ENCODE assay signal across 8 cellular contexts in the genomic region with DNA sequence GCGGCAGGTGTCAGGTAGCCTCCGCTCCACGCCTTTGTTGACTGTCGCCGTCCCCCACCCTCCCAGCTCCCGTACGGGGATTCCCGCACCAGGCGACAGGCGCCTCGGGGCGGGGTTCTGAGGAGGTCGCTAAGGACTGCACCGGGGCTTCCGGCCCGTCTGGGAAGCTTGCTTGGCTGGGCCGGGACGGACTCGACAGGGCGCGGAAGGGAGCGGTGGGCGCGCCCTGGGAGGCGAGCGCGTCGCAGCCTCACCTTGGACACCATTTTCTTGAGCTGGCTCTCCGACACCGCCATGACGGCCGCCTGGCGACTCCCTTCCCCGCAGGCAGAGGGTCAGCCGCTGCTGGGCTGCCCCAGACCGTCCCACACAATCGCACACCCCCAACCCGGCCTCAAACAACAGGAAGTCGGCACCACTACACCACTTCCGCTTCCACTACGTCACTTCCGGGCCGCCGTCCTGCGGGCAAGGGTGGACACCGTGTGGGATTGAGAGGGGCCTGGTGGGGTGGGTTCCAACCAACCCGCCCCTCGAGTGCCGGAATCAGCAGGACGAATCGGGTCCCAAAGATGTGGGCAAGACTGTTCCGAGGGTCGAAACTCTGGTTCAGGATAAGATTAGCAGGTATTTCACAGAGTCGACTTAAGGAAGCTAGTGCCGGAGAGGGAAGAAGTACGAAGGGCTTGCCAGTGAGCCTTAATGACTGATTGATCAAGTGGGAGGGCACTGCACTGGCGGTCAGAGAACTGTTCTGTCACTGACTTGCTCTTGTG. TPM values are rescaled to one million over a fixed set of nuclear protein-coding genes. Genes with fewer than 3 reads are reported as not detected.
DNase-seq lines count a peak whose midpoint lies in the region; ATAC-seq and TF ChIP-seq lines count a peak whose summit lies in the region.

A gene with protein sequence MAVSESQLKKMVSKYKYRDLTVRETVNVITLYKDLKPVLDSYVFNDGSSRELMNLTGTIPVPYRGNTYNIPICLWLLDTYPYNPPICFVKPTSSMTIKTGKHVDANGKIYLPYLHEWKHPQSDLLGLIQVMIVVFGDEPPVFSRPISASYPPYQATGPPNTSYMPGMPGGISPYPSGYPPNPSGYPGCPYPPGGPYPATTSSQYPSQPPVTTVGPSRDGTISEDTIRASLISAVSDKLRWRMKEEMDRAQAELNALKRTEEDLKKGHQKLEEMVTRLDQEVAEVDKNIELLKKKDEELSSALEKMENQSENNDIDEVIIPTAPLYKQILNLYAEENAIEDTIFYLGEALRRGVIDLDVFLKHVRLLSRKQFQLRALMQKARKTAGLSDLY (minus strand): TSS at position 422 of the 776 bp plus-strand sequence. CDS start 126 bp downstream, at position 296.

- peaks cover 41 to 57% of the 10 kb centered on the region in 2 donors for H3K4me1 Mint-ChIP-seq in immature natural killer cell

- H3K27ac Mint-ChIP-seq in immature natural killer cell = peak within 1 kb of the TSS; percentile 99 to 100 (median 100)

- H3K4me3 ChIP-seq in AG10803 (ENCODE audit: low read length) = peak within 1 kb of the TSS; percentile 94

- DNase-seq in AG10803 (ENCODE audit: low read depth) (peak; percentile 92), NCI-H345 treated with DMSO at 0.1 percent for 48 hours (lab: John Stamatoyannopoulos, UW; ENCODE audit: unreplicated experiment) (peak; percentile 76), caudate nucleus (lab: John Stamatoyannopoulos, UW) (peak; percentile 16 to 97 (median 87)), immature natural killer cell (peak; percentile 97 to 98 (median 98)), smooth muscle cell of the brain vasculature (ENCODE audit: low read depth, low spot score) (peak; percentile 83)
- DNase-seq in activated CD4-positive, CD25-positive, alpha-beta regulatory T cell (lab: John Stamatoyannopoulos, UW) = peak; percentile 80 to 89 (median 84)

- peak within 1 kb of the TSS; percentile 95 for H3K27ac ChIP-seq in caudate nucleus (ENCODE audit: low read depth, low read length)

- H3K36me3 Mint-ChIP-seq in immature natural killer cell = peaks cover 0 to 24% (median 0%) of the 10 kb centered on the region in 3 donors

- peak within 1 kb of the TSS; percentile 97 to 100 (median 99) for H3K4me3 Mint-ChIP-seq in immature natural killer cell

- TF ChIP-seq CTCF in AG10803 (conservative IDR thresholded peaks at IDR 0.05; ENCODE audit: low read length) = no peak

- no peaks in the 10 kb centered on the region for H3K9me3 Mint-ChIP-seq in immature natural killer cell

- peak; percentile 93 for ATAC-seq in GM19035 (IDR thresholded peaks at IDR 0.05; ENCODE audit: unreplicated experiment)
- peak; percentile 94 for ATAC-seq in HG03342 (IDR thresholded peaks at IDR 0.05; ENCODE audit: unreplicated experiment)

- peaks cover 14 to 35% (median 15%) of the 10 kb centered on the region in 3 donors for H3K27me3 Mint-ChIP-seq in immature natural killer cell (ENCODE audit: low read depth in 3 of 3)

RNA-seq across cellular contexts. Expression of the gene that starts here (rescaled TPM):
- polyA plus RNA-seq in immature natural killer cell = 10 to 100 TPM; 41.3 to 88.3 (median 74.5) TPM

Comparison
In these comparisons a context has a peak if more than half of its experiments do, and no peak if none do; other contexts are left out.
1. Peak in every context shown above with its lines: DNase-seq, ATAC-seq, H3K4me3 ChIP-seq and H3K27ac ChIP-seq.